Comparison of ENCODE assay signal across 32 cellular contexts in genomic region chr11:122022646-122023045, GRCh38.
"Had no signal": no experiment of that assay in that cellular context is flagged by ENCODE, and none has a peak within 500 bp of the region (broad histone marks: within the 10 kb centered on the region; RNA-seq: fewer than 3 reads in every experiment).

No MANE protein-coding gene starts in this region.

- FAIRE-seq: bronchial epithelial cell had no signal

- H3K27ac ChIP-seq: brain microvascular endothelial cell, coronary artery, dorsolateral prefrontal cortex, esophagus muscularis mucosa, gastroesophageal sphincter, heart right ventricle had no signal

- H3K36me3 Mint-ChIP-seq: activated CD4-positive, alpha-beta memory T cell treated with anti-CD3 and anti-CD28 coated beads for 36 hours; activated CD8-positive, alpha-beta memory T cell treated with anti-CD3 and anti-CD28 coated beads, Interleukin-2, amount 10 ng/mL, durations not matched to agents 7 days and 5 days; activated naive CD4-positive, alpha-beta T cell treated with anti-CD3 and anti-CD28 coated beads, Interleukin-2, amount 50 U/mL, for 24 hours; activated naive CD8-positive, alpha-beta T cell treated with anti-CD3 and anti-CD28 coated beads for 36 hours had no signal

- ATAC-seq: activated CD4-positive, alpha-beta T cell treated with anti-CD3 and anti-CD28 coated beads for 36 hours; activated CD8-positive, alpha-beta memory T cell treated with anti-CD3 and anti-CD28 coated beads, Interleukin-2, amount 10 ng/mL, durations not matched to agents 7 days and 5 days; activated CD8-positive, alpha-beta T cell treated with anti-CD3 and anti-CD28 coated beads, Interleukin-2, amount 10 ng/mL, durations not matched to agents 7 days and 5 days; activated naive CD8-positive, alpha-beta T cell treated with anti-CD3 and anti-CD28 coated beads, Interleukin-2, amount 50 U/mL, for 24 hours; effector memory CD8-positive, alpha-beta T cell; gastroesophageal sphincter; heart right ventricle had no signal

- H3K4me1 Mint-ChIP-seq: activated CD4-positive, alpha-beta T cell treated with anti-CD3 and anti-CD28 coated beads for 36 hours; activated CD4-positive, alpha-beta T cell treated with anti-CD3 and anti-CD28 coated beads, Interleukin-2, amount 10 ng/mL, durations not matched to agents 24 days and 14 days; activated CD8-positive, alpha-beta memory T cell treated with anti-CD3 and anti-CD28 coated beads, Interleukin-2, amount 10 ng/mL, durations not matched to agents 7 days and 5 days; activated naive CD4-positive, alpha-beta T cell treated with anti-CD3 and anti-CD28 coated beads, Interleukin-2, amount 50 U/mL, for 24 hours; activated naive CD8-positive, alpha-beta T cell treated with anti-CD3 and anti-CD28 coated beads for 36 hours; activated naive CD8-positive, alpha-beta T cell treated with anti-CD3 and anti-CD28 coated beads, Interleukin-2, amount 50 U/mL, for 24 hours; central memory CD8-positive, alpha-beta T cell had no signal

- H3K4me3 Mint-ChIP-seq: activated CD4-positive, alpha-beta memory T cell treated with anti-CD3 and anti-CD28 coated beads for 36 hours; activated CD4-positive, alpha-beta T cell treated with anti-CD3 and anti-CD28 coated beads for 36 hours; activated CD4-positive, alpha-beta T cell treated with anti-CD3 and anti-CD28 coated beads, Interleukin-2, amount 10 ng/mL, durations not matched to agents 24 days and 14 days; activated CD8-positive, alpha-beta memory T cell treated with anti-CD3 and anti-CD28 coated beads, Interleukin-2, amount 10 ng/mL, durations not matched to agents 7 days and 5 days; activated CD8-positive, alpha-beta T cell treated with anti-CD3 and anti-CD28 coated beads, Interleukin-2, amount 10 ng/mL, durations not matched to agents 7 days and 5 days; activated naive CD4-positive, alpha-beta T cell treated with anti-CD3 and anti-CD28 coated beads for 36 hours; activated naive CD4-positive, alpha-beta T cell treated with anti-CD3 and anti-CD28 coated beads, Interleukin-2, amount 50 U/mL, for 24 hours; activated naive CD8-positive, alpha-beta T cell treated with anti-CD3 and anti-CD28 coated beads for 36 hours; activated naive CD8-positive, alpha-beta T cell treated with anti-CD3 and anti-CD28 coated beads, Interleukin-2, amount 50 U/mL, for 24 hours; activated T-helper 1 cell treated with anti-CD3 and anti-CD28 coated beads, Interleukin-12 subunit alpha, Interleukin-12 subunit beta, Interleukin-2, Interleukin-4 antibody, amounts not matched to agents 30 ng/mL and 10 ng/mL and 1 ng/mL, durations not matched to agents 14 hours and 24 hours and 36 hours; central memory CD8-positive, alpha-beta T cell; dendritic cell treated with granulocyte-macrophage colony-stimulating factor and Interleukin-4, amounts not matched to agents 40 ng/mL and 50 ng/mL, for 4 days; effector memory CD8-positive, alpha-beta T cell had no signal

- H3K9me3 Mint-ChIP-seq: activated CD4-positive, alpha-beta memory T cell treated with anti-CD3 and anti-CD28 coated beads for 36 hours; activated CD4-positive, alpha-beta T cell treated with anti-CD3 and anti-CD28 coated beads, Interleukin-2, amount 10 ng/mL, durations not matched to agents 24 days and 14 days; activated naive CD4-positive, alpha-beta T cell treated with anti-CD3 and anti-CD28 coated beads for 36 hours; activated naive CD4-positive, alpha-beta T cell treated with anti-CD3 and anti-CD28 coated beads, Interleukin-2, amount 50 U/mL, for 24 hours; activated naive CD8-positive, alpha-beta T cell treated with anti-CD3 and anti-CD28 coated beads for 36 hours; activated naive CD8-positive, alpha-beta T cell treated with anti-CD3 and anti-CD28 coated beads, Interleukin-2, amount 50 U/mL, for 24 hours; activated T-helper 1 cell treated with anti-CD3 and anti-CD28 coated beads, Interleukin-12 subunit alpha, Interleukin-12 subunit beta, Interleukin-2, Interleukin-4 antibody, amounts not matched to agents 30 ng/mL and 10 ng/mL and 1 ng/mL, durations not matched to agents 14 hours and 24 hours and 36 hours; activated T-helper 2 cell treated with anti-CD3 and anti-CD28 coated beads, Interferon-gamma antibody, Interleukin-2, Interleukin-4, amounts not matched to agents 10 μg/mL and 5 μg/mL and 100 μg/mL, durations not matched to agents 14 hours and 24 hours and 36 hours; central memory CD8-positive, alpha-beta T cell; dendritic cell treated with granulocyte-macrophage colony-stimulating factor and Interleukin-4, amounts not matched to agents 40 ng/mL and 50 ng/mL, for 4 days had no signal

- H3K27ac Mint-ChIP-seq: activated CD4-positive, alpha-beta memory T cell treated with anti-CD3 and anti-CD28 coated beads for 36 hours; activated CD4-positive, alpha-beta T cell treated with anti-CD3 and anti-CD28 coated beads for 36 hours; activated CD4-positive, alpha-beta T cell treated with anti-CD3 and anti-CD28 coated beads, Interleukin-2, amount 10 ng/mL, durations not matched to agents 24 days and 14 days; activated CD8-positive, alpha-beta memory T cell treated with anti-CD3 and anti-CD28 coated beads, Interleukin-2, amount 10 ng/mL, durations not matched to agents 7 days and 5 days; activated CD8-positive, alpha-beta T cell treated with anti-CD3 and anti-CD28 coated beads, Interleukin-2, amount 10 ng/mL, durations not matched to agents 7 days and 5 days; activated naive CD4-positive, alpha-beta T cell treated with anti-CD3 and anti-CD28 coated beads for 36 hours; activated naive CD4-positive, alpha-beta T cell treated with anti-CD3 and anti-CD28 coated beads, Interleukin-2, amount 50 U/mL, for 24 hours; activated naive CD8-positive, alpha-beta T cell treated with anti-CD3 and anti-CD28 coated beads for 36 hours; activated naive CD8-positive, alpha-beta T cell treated with anti-CD3 and anti-CD28 coated beads, Interleukin-2, amount 50 U/mL, for 24 hours; activated T-helper 1 cell treated with anti-CD3 and anti-CD28 coated beads, Interleukin-12 subunit alpha, Interleukin-12 subunit beta, Interleukin-2, Interleukin-4 antibody, amounts not matched to agents 30 ng/mL and 10 ng/mL and 1 ng/mL, durations not matched to agents 14 hours and 24 hours and 36 hours; activated T-helper 2 cell treated with anti-CD3 and anti-CD28 coated beads, Interferon-gamma antibody, Interleukin-2, Interleukin-4, amounts not matched to agents 10 μg/mL and 5 μg/mL and 100 μg/mL, durations not matched to agents 14 hours and 24 hours and 36 hours; dendritic cell treated with granulocyte-macrophage colony-stimulating factor and Interleukin-4, amounts not matched to agents 40 ng/mL and 50 ng/mL, for 4 days; effector memory CD8-positive, alpha-beta T cell had no signal

- H3K27me3 Mint-ChIP-seq: activated CD4-positive, alpha-beta memory T cell treated with anti-CD3 and anti-CD28 coated beads for 36 hours; activated CD4-positive, alpha-beta T cell treated with anti-CD3 and anti-CD28 coated beads, Interleukin-2, amount 10 ng/mL, durations not matched to agents 24 days and 14 days; activated CD8-positive, alpha-beta memory T cell treated with anti-CD3 and anti-CD28 coated beads, Interleukin-2, amount 10 ng/mL, durations not matched to agents 7 days and 5 days had no signal

- H3K36me3 ChIP-seq: ascending aorta, brain microvascular endothelial cell, gastroesophageal sphincter, heart right ventricle had no signal

- H3K27me3 ChIP-seq: ascending aorta, brain microvascular endothelial cell, dorsolateral prefrontal cortex, esophagus muscularis mucosa, gastroesophageal sphincter, heart right ventricle had no signal

- DNase-seq: activated CD4-positive, alpha-beta memory T cell treated with anti-CD3 and anti-CD28 coated beads for 36 hours; activated CD4-positive, alpha-beta T cell treated with anti-CD3 and anti-CD28 coated beads for 36 hours; activated CD4-positive, alpha-beta T cell treated with anti-CD3 and anti-CD28 coated beads, Interleukin-2, amount 10 ng/mL, durations not matched to agents 24 days and 14 days; activated CD4-positive, CD25-positive, alpha-beta regulatory T cell; activated CD4-positive, CD25-positive, alpha-beta regulatory T cell treated with anti-CD3 and anti-CD28 coated beads, Interleukin-2, amount 50 U/mL, for 72 hours; activated CD8-positive, alpha-beta memory T cell treated with anti-CD3 and anti-CD28 coated beads, Interleukin-2, amount 10 ng/mL, durations not matched to agents 7 days and 5 days; activated CD8-positive, alpha-beta memory T cell treated with anti-CD3 and anti-CD28 coated beads, Interleukin-2, amount 50 U/mL, for 4 hours; activated CD8-positive, alpha-beta T cell treated with anti-CD3 and anti-CD28 coated beads, Interleukin-2, amount 10 ng/mL, durations not matched to agents 7 days and 5 days; activated effector memory CD4-positive, alpha-beta T cell treated with anti-CD3 and anti-CD28 coated beads, Interleukin-2, amount 50 U/mL, for 16 hours; activated naive CD4-positive, alpha-beta T cell treated with anti-CD3 and anti-CD28 coated beads for 36 hours; activated naive CD8-positive, alpha-beta T cell treated with anti-CD3 and anti-CD28 coated beads for 36 hours; activated naive CD8-positive, alpha-beta T cell treated with anti-CD3 and anti-CD28 coated beads, Interleukin-2, amount 50 U/mL, for 24 hours; activated T-cell treated with anti-CD3 and anti-CD28 coated beads, Interleukin-2, amount 50 U/mL, for 1 hour; activated T-cell treated with anti-CD3 and anti-CD28 coated beads, Interleukin-2, amount 50 U/mL, for 48 hours; brain microvascular endothelial cell; dorsolateral prefrontal cortex; effector CD4-positive, alpha-beta T cell; effector memory CD8-positive, alpha-beta T cell; erythroblast; foreskin melanocyte; heart right ventricle; T-helper 2 cell had no signal

- H3K4me3 ChIP-seq: ascending aorta, coronary artery, dorsolateral prefrontal cortex, esophagus muscularis mucosa, gastroesophageal sphincter, heart right ventricle had no signal

- H3K9me3 ChIP-seq: ascending aorta, esophagus muscularis mucosa, gastroesophageal sphincter, heart right ventricle had no signal

- H3K4me1 ChIP-seq: heart right ventricle had no signal
